ENCODE assay signal across 12 cellular contexts in genomic region chr5:88879724-88880123, GRCh38. TPM values are rescaled to one million over a fixed set of nuclear protein-coding genes. Genes with fewer than 3 reads are reported as not detected.
DNase-seq lines count a peak whose midpoint lies in the region; ATAC-seq and TF ChIP-seq lines count a peak whose summit lies in the region.
"Had no signal": no experiment of that assay in that cellular context is flagged by ENCODE, and none has a peak within 500 bp of the region (broad histone marks: within the 10 kb centered on the region; RNA-seq: fewer than 3 reads in every experiment).

No MANE protein-coding gene starts in this region.

- H4K20me1 ChIP-seq in OCI-LY3 (ENCODE audit: insufficient read depth, low read length) = peaks cover 54% of the 10 kb centered on the region

- peak overlapping the region; percentile 98 for H3K9ac ChIP-seq in OCI-LY3 (ENCODE audit: low read length)

- H3K27me3 ChIP-seq in GM06990 (replicated peaks; ENCODE audit: control insufficient read depth, insufficient read depth, low read length) (no peaks in the 10 kb centered on the region), OCI-LY3 (ENCODE audit: low read depth, low read length) (0 out of 2 replicates have a peak, but pooled peaks cover 4% of the 10 kb centered on the region), gastroesophageal sphincter (no peaks in the 10 kb centered on the region), sigmoid colon (no peaks in the 10 kb centered on the region)
- H3K27me3 ChIP-seq: SJSA1 had no signal

- peak overlapping the region in 1 of 10 donors; percentile 16 for H3K27ac Mint-ChIP-seq in naive thymus-derived CD8-positive, alpha-beta T cell
- H3K27ac Mint-ChIP-seq: CD4-positive, alpha-beta memory T cell had no signal

- H3K4me1 ChIP-seq in OCI-LY3 (ENCODE audit: low read length) (peaks cover 51% of the 10 kb centered on the region), gastroesophageal sphincter (peaks cover 0 to 64% (median 6%) of the 10 kb centered on the region in 3 donors), sigmoid colon (peaks cover 0 to 69% (median 37%) of the 10 kb centered on the region in 4 donors)

- DNase-seq in GM06990 (ENCODE audit: extremely low read depth, insufficient read length) (no peak), sigmoid colon (no peak), NCI-H774 (lab: John Stamatoyannopoulos, UW) (no peak)
- no peak for DNase-seq in naive thymus-derived CD8-positive, alpha-beta T cell
- DNase-seq: CD4-positive, alpha-beta memory T cell; NCI-H1694 had no signal

- peak overlapping the region in 1 of 10 donors; percentile 75 for H3K4me3 Mint-ChIP-seq in naive thymus-derived CD8-positive, alpha-beta T cell
- H3K4me3 Mint-ChIP-seq: CD4-positive, alpha-beta memory T cell had no signal

- H3K27me3 Mint-ChIP-seq in naive thymus-derived CD8-positive, alpha-beta T cell = peaks cover 17 to 30% (median 26%) of the 10 kb centered on the region in 5 donors

- WGBS in gastroesophageal sphincter (ENCODE audit: low coverage in 1 of 2), 2 donors = 42 to 44% methylated on average over 4 to 5 of the region's 5 CpGs
- whole genome bisulfite sequencing in sigmoid colon, 2 donors = 12 to 31% methylated on average over 5 of the region's 5 CpGs

- POLR2A ChIA-PET in naive thymus-derived CD8-positive, alpha-beta T cell (lab: Charles Lee) = no interaction called here

- H3K36me3 ChIP-seq in GM06990 (ENCODE audit: control insufficient read depth, insufficient read depth, low read length) (no peaks in the 10 kb centered on the region; the same call in 1 of the 2 replicates), OCI-LY3 (replicated peaks; ENCODE audit: low read depth, low read length) (peaks cover 25% of the 10 kb centered on the region), gastroesophageal sphincter (no peaks in the 10 kb centered on the region), sigmoid colon (no peaks in the 10 kb centered on the region)
- H3K36me3 ChIP-seq: neutrophil had no signal

- H3K4me3 ChIP-seq in GM06990 (replicated peaks; ENCODE audit: low read depth, low read length) (peak overlapping the region; percentile 93), OCI-LY3 (ENCODE audit: low read length) (peak overlapping the region; percentile 98), gastroesophageal sphincter (peak overlapping the region; percentile 68 to 79), sigmoid colon (peak overlapping the region in 3 of 4 donors; percentile 57 to 61 (median 59))
- H3K4me3 ChIP-seq: SJSA1 had no signal

- TF ChIP-seq CTCF in GM06990 (IDR thresholded peaks at IDR 0.05; ENCODE audit: insufficient read depth, low read length, poor library complexity, severe bottlenecking) (no peak), OCI-LY3 (IDR thresholded peaks at IDR 0.05; ENCODE audit: low read depth, low read length) (no peak), gastroesophageal sphincter (IDR thresholded peaks at IDR 0.05) (no peak), sigmoid colon (IDR thresholded peaks at IDR 0.05) (no peak)

- no peak overlapping the region for H2AFZ ChIP-seq in OCI-LY3 (ENCODE audit: low read depth, low read length)

- no peaks in the 10 kb centered on the region for H3K9me3 Mint-ChIP-seq in naive thymus-derived CD8-positive, alpha-beta T cell
- H3K9me3 Mint-ChIP-seq: CD4-positive, alpha-beta memory T cell had no signal

- H3K27ac ChIP-seq in OCI-LY3 (ENCODE audit: low read length) (peak overlapping the region; percentile 32), gastroesophageal sphincter (peak overlapping the region; percentile 29 to 95 (median 74)), sigmoid colon (peak overlapping the region; percentile 87 to 93 (median 88))
- H3K27ac ChIP-seq: neutrophil, SJSA1 had no signal

- TF ChIP-seq EP300 in gastroesophageal sphincter (IDR thresholded peaks at IDR 0.05) (no peak), sigmoid colon (IDR thresholded peaks at IDR 0.05) (no peak)

- H3K4me1 Mint-ChIP-seq in naive thymus-derived CD8-positive, alpha-beta T cell = peaks cover 13 to 55% (median 23%) of the 10 kb centered on the region in 4 donors

- intact Hi-C loops in sigmoid colon (cut with DNase I) = loop anchor here (10.0 kb wide), 1 partner anchor 1645 kb away; the partner anchor contains the start of gene LYSMD3

- peaks cover 95% of the 10 kb centered on the region for H3K79me2 ChIP-seq in OCI-LY3 (ENCODE audit: low read length)

- H3K9me3 ChIP-seq in OCI-LY3 (ENCODE audit: insufficient read depth, low read length) (no peaks in the 10 kb centered on the region), gastroesophageal sphincter (no peaks in the 10 kb centered on the region), sigmoid colon (no peaks in the 10 kb centered on the region)
- H3K9me3 ChIP-seq: neutrophil, SJSA1 had no signal

- ATAC-seq in gastroesophageal sphincter (no peak), HG03175 (IDR thresholded peaks at IDR 0.05; ENCODE audit: unreplicated experiment) (no peak), GM18502 (IDR thresholded peaks at IDR 0.05; ENCODE audit: poor library complexity, unreplicated experiment) (no peak)
- no peak for ATAC-seq in naive thymus-derived CD8-positive, alpha-beta T cell

- H3K36me3 Mint-ChIP-seq in naive thymus-derived CD8-positive, alpha-beta T cell = no peaks in the 10 kb centered on the region
- H3K36me3 Mint-ChIP-seq: CD4-positive, alpha-beta memory T cell had no signal

- H3K4me2 ChIP-seq in OCI-LY3 (ENCODE audit: low read length) = peak overlapping the region; percentile 95

- TF ChIP-seq POLR2A in gastroesophageal sphincter (IDR thresholded peaks at IDR 0.05) (no peak), sigmoid colon (IDR thresholded peaks at IDR 0.05) (no peak)

RNA-seq across cellular contexts. Expression of gene MEF2C, which starts 3.3 kb away (rescaled TPM):
- total RNA-seq in gastroesophageal sphincter (10 to 100 TPM; 23.1 to 66.9 (median 29.5) TPM), sigmoid colon (10 to 100 TPM; 32.1 to 51.4 (median 40.2) TPM)
- polyA plus RNA-seq in sigmoid colon = 10 to 100 TPM in 1 of 3 donors, 1 to 10 TPM in 2; 2.8 to 14.9 (median 9.0) TPM
- 10 to 100 TPM in 1 of 2 experiments, 1 to 10 TPM in 1; 8.9 to 10.8 TPM for total RNA-seq in naive thymus-derived CD8-positive, alpha-beta T cell
- polyA plus RNA-seq in naive thymus-derived CD8-positive, alpha-beta T cell = under 1 TPM; 0.14 to 0.48 (median 0.46) TPM

Comparison
In these comparisons a context has a peak if more than half of its experiments do, and no peak if none do; other contexts are left out.
1. H3K27ac ChIP-seq: peak in every context shown above with its lines; median percentile 88 in sigmoid colon; 74 in gastroesophageal sphincter; 32 in OCI-LY3.